Comparison of ENCODE assay signal across 14 cellular contexts in genomic region chr17:3986270-3986938, GRCh38. TPM values are rescaled to one million over a fixed set of nuclear protein-coding genes. Genes with fewer than 3 reads are reported as not detected.
DNase-seq lines count a peak whose midpoint lies in the region; ATAC-seq and TF ChIP-seq lines count a peak whose summit lies in the region.
"Had no signal": no experiment of that assay in that cellular context is flagged by ENCODE, and none has a peak within 500 bp of the region (broad histone marks: within the 10 kb centered on the region; RNA-seq: fewer than 3 reads in every experiment).

No MANE protein-coding gene starts in this region.

- no peak overlapping the region for H3K4me3 ChIP-seq in SK-N-SH (ENCODE audit: low read depth in 2 of 2, low read length in 1 of 2)
- H3K4me3 ChIP-seq in OCI-LY7 (ENCODE audit: low read depth, low read length, poor library complexity, severe bottlenecking) = peak overlapping the region; percentile 22
- no peak overlapping the region for H3K4me3 ChIP-seq in epithelial cell of esophagus (ENCODE audit: low read length)
- H3K4me3 ChIP-seq: prostate gland, SK-N-MC had no signal

- DNase-seq in SK-N-SH (peak; percentile 12), OCI-LY7 (ENCODE audit: low spot score) (peak; percentile 78), epithelial cell of esophagus (ENCODE audit: low read depth) (peak; percentile 58), sciatic nerve (ENCODE audit: low spot score) (no peak), UCSD-AML1 (lab: John Stamatoyannopoulos, UW; ENCODE audit: unreplicated experiment) (no peak)
- DNase-seq: CD8-positive, alpha-beta T cell; effector memory CD8-positive, alpha-beta T cell; GDM1; NCI-H1048 had no signal

- TF ChIP-seq EP300 in SK-N-SH (IDR thresholded peaks at IDR 0.05; ENCODE audit: borderline replicate concordance in 1 of 2, low read depth in 1 of 2, low read length in 1 of 2) = no peak

- TF ChIP-seq CTCF in SK-N-SH (IDR thresholded peaks at IDR 0.05) = no peak
- no peak for TF ChIP-seq CTCF in OCI-LY7 (conservative IDR thresholded peaks at IDR 0.05; ENCODE audit: low read length)
- no peak for TF ChIP-seq CTCF in epithelial cell of esophagus (IDR thresholded peaks at IDR 0.05; ENCODE audit: insufficient read depth, low read depth, low read length, missing control alignments)

- H3K79me2 ChIP-seq in SK-N-SH (ENCODE audit: insufficient read depth) = no peaks in the 10 kb centered on the region
- H3K79me2 ChIP-seq in OCI-LY7 (ENCODE audit: insufficient read depth, low read depth, low read length) = no peaks in the 10 kb centered on the region

- ATAC-seq in SK-N-SH treated with all-trans-retinoic acid at 6 μM for 48 hours (no peak), sciatic nerve (peak; percentile 34), HG03354 (IDR thresholded peaks at IDR 0.05; ENCODE audit: poor library complexity, severe bottlenecking, unreplicated experiment) (no peak), HG03108 (IDR thresholded peaks at IDR 0.05; ENCODE audit: unreplicated experiment) (no peak)
- ATAC-seq: CD8-positive, alpha-beta T cell; effector memory CD8-positive, alpha-beta T cell had no signal

- no TSS peak for BruUV-seq in OCI-LY7 (replicated peaks; lab: Mats Ljungman, UMichigan)

- H2AFZ ChIP-seq in SK-N-SH (ENCODE audit: low read depth) (no peak overlapping the region), OCI-LY7 (ENCODE audit: low read length) (peak overlapping the region; percentile 59)

- no peaks in the 10 kb centered on the region for H3F3A ChIP-seq in SK-N-SH (replicated peaks; ENCODE audit: insufficient read depth)

- H3K9me2 ChIP-seq in SK-N-SH (no peaks in the 10 kb centered on the region), OCI-LY7 (ENCODE audit: insufficient read depth, low read length) (no peaks in the 10 kb centered on the region)

- no peak overlapping the region for H3K9ac ChIP-seq in SK-N-SH

- intact Hi-C loops in OCI-LY7 (cut with micrococcal nuclease; ENCODE audit: unreplicated experiment) = no loop called here
- intact Hi-C loops in sciatic nerve (cut with DNase I) = no loop called here

- H3K4me2 ChIP-seq in SK-N-SH (no peak overlapping the region), OCI-LY7 (ENCODE audit: low read length) (peak overlapping the region; percentile 62)

- no peaks in the 10 kb centered on the region for H3K36me3 ChIP-seq in SK-N-SH (replicated peaks in 1 of 2; ENCODE audit: control insufficient read depth in 1 of 2, insufficient read depth in 2 of 2, low read length in 1 of 2)
- no peaks in the 10 kb centered on the region for H3K36me3 ChIP-seq in OCI-LY7 (ENCODE audit: insufficient read depth, low read length)
- H3K36me3 ChIP-seq: prostate gland had no signal

- no peaks in the 10 kb centered on the region for H3K9me3 ChIP-seq in SK-N-SH
- H3K9me3 ChIP-seq in OCI-LY7 (ENCODE audit: low read length) = no peaks in the 10 kb centered on the region
- H3K9me3 ChIP-seq: prostate gland had no signal

- H3K27ac ChIP-seq in SK-N-SH (ENCODE audit: low read depth in 2 of 2, low read length in 1 of 2) (no peak overlapping the region), OCI-LY7 (ENCODE audit: low read depth, low read length, poor library complexity, severe bottlenecking) (no peak overlapping the region)
- H3K27ac ChIP-seq: prostate gland, SK-N-MC had no signal

- no peaks in the 10 kb centered on the region; the same call in 1 of the 2 replicates for H3K27me3 ChIP-seq in SK-N-SH (ENCODE audit: insufficient read depth)

- no peak for TF ChIP-seq RAD21 in SK-N-SH (IDR thresholded peaks at IDR 0.05; ENCODE audit: low read length)

- WGBS in SK-N-SH (ENCODE audit: low lambda C conversion rate) = 70% methylated on average over 13 of the region's 16 CpGs

- no peaks in the 10 kb centered on the region for H4K20me1 ChIP-seq in SK-N-SH (ENCODE audit: insufficient read depth)
- H4K20me1 ChIP-seq in OCI-LY7 (ENCODE audit: insufficient read depth, low read length) = no peaks in the 10 kb centered on the region

- POLR2A ChIA-PET in SK-N-SH (lab: Yijun Ruan, JAX) = no interaction called here
- POLR2A ChIA-PET in OCI-LY7 (lab: Charles Lee) = interaction anchor here (0.8 to 1.8 kb wide), 2 partner anchors 21 to 25 kb away, joined by 3 to 4 read pairs; no protein-coding TSS in a partner anchor

- CTCF ChIA-PET in SK-N-SH (lab: Yijun Ruan, JAX) = interaction anchor here (0.9 to 1.9 kb wide), 4 partner anchors 13 to 89 kb away, joined by 3 to 6 read pairs (median 3); no protein-coding TSS in a partner anchor
- CTCF ChIA-PET in OCI-LY7 (lab: Charles Lee; ENCODE audit: unreplicated experiment) = no interaction called here

- no peaks in the 10 kb centered on the region; a peak in 1 of 4 replicates for H3K4me1 ChIP-seq in SK-N-SH (ENCODE audit: control insufficient read depth in 1 of 2, insufficient read depth in 2 of 2, low read depth in 1 of 2, low read length in 1 of 2)
- peaks cover 25% of the 10 kb centered on the region for H3K4me1 ChIP-seq in OCI-LY7 (ENCODE audit: insufficient read depth, low read length, poor library complexity, severe bottlenecking)
- H3K4me1 ChIP-seq: prostate gland had no signal

TF ChIP-seq in SK-N-SH, 30 proteins besides CTCF, POLR2A, EP300 and RAD21:
- no peak for TF ChIP-seq YY1 (IDR thresholded peaks at IDR 0.05; ENCODE audit: low read depth)

TF ChIP-seq in SK-N-SH treated with all-trans-retinoic acid at 6 μM for 48 hours, 23 proteins besides CTCF, POLR2A, EP300 and RAD21:
- TF ChIP-seq CREB5 (CRISPR knock-in tag; IDR thresholded peaks at IDR 0.05; ENCODE audit: low read depth) (no peak), CSDC2 (CRISPR knock-in tag; IDR thresholded peaks at IDR 0.05) (no peak), ZNF565 (CRISPR knock-in tag; conservative IDR thresholded peaks at IDR 0.05; ENCODE audit: low read depth) (no peak), ZNF70 (CRISPR knock-in tag; IDR thresholded peaks at IDR 0.05) (no peak), PATZ1 (CRISPR knock-in tag; IDR thresholded peaks at IDR 0.05; ENCODE audit: borderline replicate concordance) (no peak), ARNTL (CRISPR knock-in tag; IDR thresholded peaks at IDR 0.05; ENCODE audit: borderline replicate concordance, low read depth) (no peak), TOX (CRISPR knock-in tag; IDR thresholded peaks at IDR 0.05; ENCODE audit: borderline replicate concordance) (no peak), PPARA (CRISPR knock-in tag; IDR thresholded peaks at IDR 0.05; ENCODE audit: borderline replicate concordance) (no peak), GLIS3 (CRISPR knock-in tag; IDR thresholded peaks at IDR 0.05) (no peak), ISL1 (CRISPR knock-in tag; IDR thresholded peaks at IDR 0.05) (no peak)

RNA-seq across cellular contexts. Expression of gene ATP2A3, which starts 22.2 kb away (rescaled TPM):
- polyA plus RNA-seq in SK-N-SH (2012; rRNA removed) = 1.9 and 2.1 TPM in 2 replicates
- polyA plus RNA-seq in SK-N-SH (2012; cell fraction: cytosol; rRNA removed) = 0.67 and 0.92 TPM in 2 replicates
- polyA plus RNA-seq in SK-N-SH (2012; cell fraction: nucleus; rRNA removed) = 4.9 and 5.6 TPM in 2 replicates
- total RNA-seq in OCI-LY7 (2014; rRNA removed; shearing (Covaris generic)) = 84.0 and 108 TPM in 2 replicates
- total RNA-seq in OCI-LY7 (2022) (322 and 353 TPM in 2 replicates), sciatic nerve (13.8 TPM)

Comparison
In these comparisons a context has a peak if more than half of its experiments do, and no peak if none do; other contexts are left out.
1. DNase-seq: peak in SK-N-SH (single experiment), OCI-LY7 (single experiment) and epithelial cell of esophagus (single experiment); none in sciatic nerve (single experiment) and UCSD-AML1 (single experiment).